14 cellular contexts compared by ENCODE assay signal in the genomic region with DNA sequence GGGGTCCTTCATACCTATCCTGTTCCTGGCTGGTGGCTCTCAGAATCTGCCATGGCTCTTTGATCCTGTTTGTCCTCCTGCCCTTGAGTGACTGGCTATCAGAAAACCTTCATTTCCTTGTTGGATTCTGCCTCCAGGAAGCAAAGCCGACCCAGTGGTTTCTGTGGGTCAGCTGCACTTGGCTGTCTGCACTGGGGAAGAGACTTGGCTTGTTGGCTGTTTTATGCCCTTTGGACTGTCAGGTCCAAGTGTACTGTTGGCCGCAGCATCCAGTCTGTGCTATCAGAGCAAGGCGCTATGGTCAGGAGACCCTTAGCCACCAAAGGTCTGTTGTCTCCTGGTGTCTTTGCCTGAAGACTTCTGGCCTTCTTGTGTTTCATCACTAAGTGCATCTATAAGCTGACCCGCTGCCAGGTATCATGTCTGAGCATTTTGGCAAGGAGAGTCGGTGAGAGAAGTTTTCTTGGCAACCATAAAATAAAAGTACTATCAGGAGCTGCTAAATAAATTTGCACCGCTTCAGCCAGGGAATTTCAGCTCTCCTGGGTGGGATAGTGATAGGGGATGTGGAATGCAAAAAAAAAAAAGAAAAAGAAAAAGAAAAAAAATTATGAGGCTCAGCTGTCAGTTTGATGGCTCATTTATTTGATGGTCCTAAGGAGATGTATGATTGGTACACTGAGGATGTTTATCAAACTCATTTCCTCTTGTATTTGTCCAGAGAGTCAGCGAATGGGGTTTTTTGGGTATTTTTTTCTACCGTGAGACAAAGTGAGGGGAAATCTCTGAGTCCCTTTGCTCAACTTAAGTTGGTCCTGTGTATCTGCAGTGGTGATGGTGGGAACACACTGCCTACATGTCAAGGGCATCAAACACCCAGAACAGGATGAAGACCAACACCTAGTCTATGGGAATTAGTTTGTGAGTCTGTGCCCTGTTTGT.
DNase-seq lines count a peak whose midpoint lies in the region; ATAC-seq and TF ChIP-seq lines count a peak whose summit lies in the region.
"Had no signal": no experiment of that assay in that cellular context is flagged by ENCODE, and none has a peak within 500 bp of the region (broad histone marks: within the 10 kb centered on the region; RNA-seq: fewer than 3 reads in every experiment).

No MANE protein-coding gene starts in this region.

- no peak for TF ChIP-seq CTCF in VCaP (conservative IDR thresholded peaks at IDR 0.05)

- no peak for DNase-seq in activated T-cell treated with anti-CD3 and anti-CD28 coated beads, Interleukin-2, amount 50 U/mL, for 4 hours
- no peak for DNase-seq in activated T-cell treated with anti-CD3 and anti-CD28 coated beads, Interleukin-2, amount 50 U/mL, for 1 hour
- DNase-seq in immature natural killer cell (no peak), NCI-H2227 (lab: John Stamatoyannopoulos, UW; ENCODE audit: unreplicated experiment) (no peak)
- no peak for DNase-seq in stimulated activated CD4-positive, alpha-beta T cell treated with anti-CD3 and anti-CD28 coated beads, Interleukin-15, amount 100 ng/mL, for 24 hours
- DNase-seq: activated effector memory CD4-positive, alpha-beta T cell treated with Interleukin-2 at 50 U/mL for 16 hours; effector memory CD4-positive, alpha-beta T cell; Karpas-422; NCI-H524; T1000 had no signal

- H3K27ac ChIP-seq in VCaP (peak overlapping the region; percentile 82), thymus (ENCODE audit: low read depth) (peak overlapping the region; percentile 33)

- peaks cover 37% of the 10 kb centered on the region for H3K36me3 Mint-ChIP-seq in activated T-cell treated with anti-CD3 and anti-CD28 coated beads, Interleukin-2, amount 50 U/mL, for 4 hours (ENCODE audit: insufficient read depth)
- peaks cover 0 to 16% (median 14%) of the 10 kb centered on the region in 3 donors for H3K36me3 Mint-ChIP-seq in immature natural killer cell

- WGBS in thymus = 90% methylated on average over 8 of the region's 8 CpGs

- no peaks in the 10 kb centered on the region for H3K27me3 ChIP-seq in thymus (ENCODE audit: control insufficient read depth, insufficient read depth)

- no peaks in the 10 kb centered on the region for H3K27me3 Mint-ChIP-seq in activated T-cell treated with anti-CD3 and anti-CD28 coated beads, Interleukin-2, amount 50 U/mL, for 4 hours (ENCODE audit: low read depth)
- peaks cover 9 to 29% (median 21%) of the 10 kb centered on the region in 3 donors for H3K27me3 Mint-ChIP-seq in immature natural killer cell (ENCODE audit: low read depth in 3 of 3)

- no peak overlapping the region for H3K4me3 Mint-ChIP-seq in activated T-cell treated with anti-CD3 and anti-CD28 coated beads, Interleukin-2, amount 50 U/mL, for 4 hours
- peak overlapping the region in 4 of 5 donors; percentile 38 to 62 (median 44) for H3K4me3 Mint-ChIP-seq in immature natural killer cell
- H3K4me3 Mint-ChIP-seq: neural crest cell had no signal

- no peak overlapping the region for H3K4me3 ChIP-seq in thymus (ENCODE audit: low read length)

- H3K36me3 ChIP-seq in thymus (ENCODE audit: control insufficient read depth, insufficient read depth) = peaks cover 9% of the 10 kb centered on the region

- H3K27ac Mint-ChIP-seq in immature natural killer cell = peak overlapping the region; percentile 70 to 92 (median 77)

- H3K4me1 Mint-ChIP-seq in activated T-cell treated with anti-CD3 and anti-CD28 coated beads, Interleukin-2, amount 50 U/mL, for 4 hours (ENCODE audit: low read depth) = peaks cover 81% of the 10 kb centered on the region
- H3K4me1 Mint-ChIP-seq in immature natural killer cell = peaks cover 91 to 100% of the 10 kb centered on the region in 2 donors
- H3K4me1 Mint-ChIP-seq: neural crest cell had no signal

- peak; percentile 25 to 37 for ATAC-seq in activated T-cell treated with anti-CD3 and anti-CD28 coated beads, Interleukin-2, amount 50 U/mL, for 4 hours
- ATAC-seq in GM18867 (IDR thresholded peaks at IDR 0.05; ENCODE audit: unreplicated experiment) = no peak

- H3K4me1 ChIP-seq in thymus (ENCODE audit: control insufficient read depth, insufficient read depth, low read length) = no peaks in the 10 kb centered on the region

- no peaks in the 10 kb centered on the region for H3K9me3 ChIP-seq in thymus (ENCODE audit: control insufficient read depth)

- H3K9me3 Mint-ChIP-seq in activated T-cell treated with anti-CD3 and anti-CD28 coated beads, Interleukin-2, amount 50 U/mL, for 4 hours = no peaks in the 10 kb centered on the region
- no peaks in the 10 kb centered on the region for H3K9me3 Mint-ChIP-seq in immature natural killer cell
